9 cellular contexts compared by ENCODE assay signal in the genomic region with DNA sequence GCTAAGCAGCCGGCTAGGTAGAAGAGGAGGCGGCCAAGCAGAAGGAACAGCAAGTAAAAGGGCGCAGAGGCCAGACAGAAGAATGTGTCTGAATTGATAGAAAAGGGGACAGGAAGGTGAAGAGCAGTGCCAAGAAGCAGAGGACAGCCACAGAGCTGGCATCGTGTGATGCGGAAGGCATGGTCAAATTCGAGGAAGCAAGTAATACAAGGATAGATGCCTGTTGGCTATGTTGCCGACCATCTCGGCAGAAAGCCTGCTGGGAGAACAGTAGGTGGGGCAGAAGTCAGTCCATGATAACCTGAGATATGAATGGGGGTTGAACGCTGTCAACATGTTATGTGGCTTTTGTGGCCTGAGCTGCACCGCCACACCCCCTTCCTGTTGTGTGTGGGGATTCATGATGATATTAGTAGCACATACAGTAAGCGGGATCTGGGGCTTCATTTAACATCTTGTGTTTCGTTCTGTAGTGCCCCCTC. TPM values are rescaled to one million over a fixed set of nuclear protein-coding genes. Genes with fewer than 3 reads are reported as not detected.
A peak's percentile ranks its signal among the peaks of the same experiment; 100 is the strongest.
DNase-seq lines count a peak whose midpoint lies in the region; ATAC-seq lines count a peak whose summit lies in the region.
"Had no signal": no experiment of that assay in that cellular context is flagged by ENCODE, and none has a peak within 500 bp of the region (broad histone marks: within the 10 kb centered on the region; RNA-seq: fewer than 3 reads in every experiment).

No MANE protein-coding gene starts in this region.

- H3K9me3 Mint-ChIP-seq in activated naive CD8-positive, alpha-beta T cell treated with anti-CD3 and anti-CD28 coated beads, Interleukin-2, amount 10 ng/mL, durations not matched to agents 7 days and 5 days, result no peaks in the 10 kb centered on the region

- no peaks in the 10 kb centered on the region for H3K36me3 Mint-ChIP-seq in activated naive CD8-positive, alpha-beta T cell treated with anti-CD3 and anti-CD28 coated beads, Interleukin-2, amount 10 ng/mL, durations not matched to agents 7 days and 5 days

- H3K4me1 Mint-ChIP-seq in activated naive CD8-positive, alpha-beta T cell treated with anti-CD3 and anti-CD28 coated beads, Interleukin-2, amount 10 ng/mL, durations not matched to agents 7 days and 5 days, result peaks cover 57% of the 10 kb centered on the region

- DNase-seq in T-helper 22 cell (ENCODE audit: low read depth), result peak; percentile 61
- peak; percentile 76 for DNase-seq in activated naive CD8-positive, alpha-beta T cell treated with anti-CD3 and anti-CD28 coated beads, Interleukin-2, amount 10 ng/mL, durations not matched to agents 7 days and 5 days
- DNase-seq in stimulated activated CD8-positive, alpha-beta memory T cell treated with anti-CD3 and anti-CD28 coated beads, Interleukin-4, amount 100 ng/mL, for 4 hours (ENCODE audit: low read depth in 2 of 2, low spot score in 1 of 2), result peak; percentile 33 to 52
- no peak for DNase-seq in dermis blood vessel endothelial cell
- no peak for DNase-seq in NCI-H2171 (lab: John Stamatoyannopoulos, UW)
- no peak for DNase-seq in NCI-H1694 (lab: John Stamatoyannopoulos, UW)
- DNase-seq in NCI-H2081 (lab: John Stamatoyannopoulos, UW), result no peak
- DNase-seq: dorsolateral prefrontal cortex had no signal

- ATAC-seq in GM21723 (IDR thresholded peaks at IDR 0.05; ENCODE audit: unreplicated experiment), result peak; percentile 62
- peak; percentile 85 for ATAC-seq in activated naive CD8-positive, alpha-beta T cell treated with anti-CD3 and anti-CD28 coated beads, Interleukin-2, amount 10 ng/mL, durations not matched to agents 7 days and 5 days (ENCODE audit: low read depth)

- POLR2A ChIA-PET in activated naive CD8-positive, alpha-beta T cell treated with anti-CD3 and anti-CD28 coated beads, Interleukin-2, amount 10 ng/mL, durations not matched to agents 7 days and 5 days (lab: Charles Lee), result interaction anchor here (1.0 to 1.4 kb wide), 7 partner anchors 11 to 611 kb away, joined by 4 to 8 read pairs (median 5); partner anchors contain the start of genes RSU1 and TRDMT1

- H3K27me3 Mint-ChIP-seq in activated naive CD8-positive, alpha-beta T cell treated with anti-CD3 and anti-CD28 coated beads, Interleukin-2, amount 10 ng/mL, durations not matched to agents 7 days and 5 days, result peaks cover 4% of the 10 kb centered on the region

- peak overlapping the region; percentile 75 for H3K4me3 Mint-ChIP-seq in activated naive CD8-positive, alpha-beta T cell treated with anti-CD3 and anti-CD28 coated beads, Interleukin-2, amount 10 ng/mL, durations not matched to agents 7 days and 5 days

- H3K27ac Mint-ChIP-seq in activated naive CD8-positive, alpha-beta T cell treated with anti-CD3 and anti-CD28 coated beads, Interleukin-2, amount 10 ng/mL, durations not matched to agents 7 days and 5 days, result peak overlapping the region; percentile 88

RNA-seq across cellular contexts. Expression of gene ST8SIA6, which starts 25.7 kb away (rescaled TPM):
- under 1 TPM; 0.34 to 0.61 TPM for total RNA-seq in activated naive CD8-positive, alpha-beta T cell treated with anti-CD3 and anti-CD28 coated beads, Interleukin-2, amount 10 ng/mL, durations not matched to agents 7 days and 5 days
- total RNA-seq in dermis blood vessel endothelial cell, result 0.34 and 2.3 TPM in 2 replicates

Comparison
In these comparisons a context has a peak if more than half of its experiments do, and no peak if none do; other contexts are left out.
1. DNase-seq: peak in T-helper 22 cell (single experiment), activated naive CD8-positive, alpha-beta T cell treated with anti-CD3 and anti-CD28 coated beads, Interleukin-2, amount 10 ng/mL, durations not matched to agents 7 days and 5 days (single experiment) and stimulated activated CD8-positive, alpha-beta memory T cell treated with anti-CD3 and anti-CD28 coated beads, Interleukin-4, amount 100 ng/mL, for 4 hours (2 of 2); none in dermis blood vessel endothelial cell (single experiment), NCI-H2171 (single experiment), NCI-H1694 (single experiment) and NCI-H2081 (0 of 2).